16 cellular contexts compared by ENCODE assay signal in the genomic region with DNA sequence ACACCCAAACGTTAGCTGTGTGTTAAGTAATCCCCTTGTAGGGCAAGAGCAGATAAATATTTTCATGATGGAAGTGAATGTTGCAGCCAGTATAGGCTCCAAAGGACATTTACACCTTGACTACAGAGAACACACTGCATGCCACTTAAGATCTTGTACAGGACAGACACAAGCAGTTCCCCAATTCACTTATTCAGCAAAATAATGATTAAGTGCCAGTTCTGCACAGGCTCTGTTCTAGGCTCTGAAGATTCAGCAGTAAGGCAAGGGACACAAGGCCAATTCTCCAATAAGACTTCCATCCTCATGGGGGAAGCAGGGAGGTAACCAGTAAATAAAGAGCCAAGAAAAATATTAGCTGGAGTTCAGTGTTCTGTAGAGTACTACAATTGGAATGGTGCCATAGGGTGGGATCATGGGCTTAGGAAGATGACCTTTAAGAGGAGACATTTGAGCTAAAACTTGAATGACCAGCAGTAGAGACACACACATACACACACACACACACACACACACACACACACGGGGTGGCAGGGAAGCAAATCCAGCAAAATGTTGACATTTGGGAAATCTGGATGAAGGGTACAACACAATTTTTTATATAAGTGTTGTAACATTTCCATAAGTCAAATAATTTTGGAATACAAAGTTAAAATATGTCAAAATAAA.
DNase-seq lines count a peak whose midpoint lies in the region; ATAC-seq and TF ChIP-seq lines count a peak whose summit lies in the region.
"Had no signal": no experiment of that assay in that cellular context is flagged by ENCODE, and none has a peak within 500 bp of the region (broad histone marks: within the 10 kb centered on the region; RNA-seq: fewer than 3 reads in every experiment).

No MANE protein-coding gene starts in this region.

- H3K27ac Mint-ChIP-seq in activated naive CD8-positive, alpha-beta T cell treated with anti-CD3 and anti-CD28 coated beads for 36 hours = no peak overlapping the region
- no peak overlapping the region for H3K27ac Mint-ChIP-seq in effector memory CD8-positive, alpha-beta T cell
- H3K27ac Mint-ChIP-seq: CD4-positive, CD25-positive, alpha-beta regulatory T cell had no signal

- H3K9me3 Mint-ChIP-seq in activated naive CD8-positive, alpha-beta T cell treated with anti-CD3 and anti-CD28 coated beads for 36 hours = no peaks in the 10 kb centered on the region
- no peaks in the 10 kb centered on the region for H3K9me3 Mint-ChIP-seq in effector memory CD8-positive, alpha-beta T cell
- H3K9me3 Mint-ChIP-seq: CD4-positive, CD25-positive, alpha-beta regulatory T cell had no signal

- H3K36me3 Mint-ChIP-seq in activated naive CD8-positive, alpha-beta T cell treated with anti-CD3 and anti-CD28 coated beads for 36 hours = no peaks in the 10 kb centered on the region
- H3K36me3 Mint-ChIP-seq in effector memory CD8-positive, alpha-beta T cell (ENCODE audit: insufficient read depth) = peaks cover 4% of the 10 kb centered on the region
- H3K36me3 Mint-ChIP-seq: CD4-positive, CD25-positive, alpha-beta regulatory T cell had no signal

- H3K4me1 Mint-ChIP-seq in activated naive CD8-positive, alpha-beta T cell treated with anti-CD3 and anti-CD28 coated beads for 36 hours = peaks cover 8% of the 10 kb centered on the region
- peaks cover 18 to 25% of the 10 kb centered on the region in 2 donors for H3K4me1 Mint-ChIP-seq in effector memory CD8-positive, alpha-beta T cell (ENCODE audit: low read depth in 2 of 2)

- 38 to 45% methylated on average over 2 of the region's 2 CpGs for WGBS in heart right ventricle, 2 donors
- WGBS in psoas muscle, 3 donors = 20 to 28% (median 20%) methylated on average over 2 of the region's 2 CpGs

- intact Hi-C loops in heart right ventricle (cut with DNase I) (loop anchor here in 3 of 10 donors (2.0 to 10.0 kb wide), 5 partner anchors 161 to 311 kb away; a partner anchor contains a TSS), psoas muscle (cut with DNase I) (loop anchor here in 1 of 2 donors (5.0 to 10.0 kb wide), 2 partner anchors 201 to 311 kb away; a partner anchor contains a TSS)

- no peaks in the 10 kb centered on the region for H3K9me3 ChIP-seq in heart right ventricle
- no peaks in the 10 kb centered on the region for H3K9me3 ChIP-seq in psoas muscle

- H3K36me3 ChIP-seq in heart right ventricle (no peaks in the 10 kb centered on the region), psoas muscle (ENCODE audit: insufficient read depth in 1 of 2, low read depth in 1 of 2) (no peaks in the 10 kb centered on the region)

- ATAC-seq in heart right ventricle (peak in 7 of 8 donors; percentile 33 to 74 (median 49)), psoas muscle (peak in 2 of 4 donors; percentile 12 to 19)
- no peak for ATAC-seq in effector memory CD8-positive, alpha-beta T cell (replicated peaks)

- H3K27ac ChIP-seq in heart right ventricle (peak overlapping the region in 3 of 10 donors; percentile 2 to 62 (median 52)), psoas muscle (peak overlapping the region; percentile 75)
- H3K27ac ChIP-seq: PC-9 had no signal

- H3K4me1 ChIP-seq in heart right ventricle (peaks cover 5 to 44% (median 35%) of the 10 kb centered on the region in 9 donors), psoas muscle (peaks cover 34% of the 10 kb centered on the region)

- TF ChIP-seq CTCF in cardiac fibroblast (IDR thresholded peaks at IDR 0.05; ENCODE audit: low read depth, low read length) (no peak), heart right ventricle (IDR thresholded peaks at IDR 0.05) (no peak), psoas muscle (IDR thresholded peaks at IDR 0.05) (no peak)

- H3K27me3 ChIP-seq in heart right ventricle (no peaks in the 10 kb centered on the region), psoas muscle (ENCODE audit: insufficient read depth in 3 of 3, low read length in 2 of 3) (no peaks in the 10 kb centered on the region)

- no peak overlapping the region for H3K4me3 ChIP-seq in cardiac fibroblast (replicated peaks in 1 of 2; ENCODE audit: low read depth in 2 of 2, low read length in 2 of 2)
- no peak overlapping the region for H3K4me3 ChIP-seq in heart right ventricle
- H3K4me3 ChIP-seq in psoas muscle = no peak overlapping the region
- H3K4me3 ChIP-seq: PC-9 had no signal

- peak; percentile 26 to 29 for DNase-seq in cardiac fibroblast (ENCODE audit: low read depth in 2 of 2)
- no peak for DNase-seq in heart right ventricle
- DNase-seq in psoas muscle = no peak
- no peak for DNase-seq in GOT3 (lab: John Stamatoyannopoulos, UW)
- no peak for DNase-seq in activated naive CD8-positive, alpha-beta T cell treated with anti-CD3 and anti-CD28 coated beads for 36 hours
- DNase-seq in effector memory CD8-positive, alpha-beta T cell = no peak
- no peak for DNase-seq in HuH-7 (ENCODE audit: low spot score)
- DNase-seq: ACHN, DMS53, KBM-7, NCI-H1048, NCI-H2107, NCI-H345, PC-9 had no signal

- no peak overlapping the region for H3K4me3 Mint-ChIP-seq in activated naive CD8-positive, alpha-beta T cell treated with anti-CD3 and anti-CD28 coated beads for 36 hours
- no peak overlapping the region for H3K4me3 Mint-ChIP-seq in effector memory CD8-positive, alpha-beta T cell
- H3K4me3 Mint-ChIP-seq: CD4-positive, CD25-positive, alpha-beta regulatory T cell had no signal

- H3K27me3 Mint-ChIP-seq in activated naive CD8-positive, alpha-beta T cell treated with anti-CD3 and anti-CD28 coated beads for 36 hours = no peaks in the 10 kb centered on the region
- no peaks in the 10 kb centered on the region for H3K27me3 Mint-ChIP-seq in effector memory CD8-positive, alpha-beta T cell
- H3K27me3 Mint-ChIP-seq: CD4-positive, CD25-positive, alpha-beta regulatory T cell had no signal

TF ChIP-seq in PFSK-1, 5 proteins besides CTCF, POLR2A, EP300 and RAD21:
- TF ChIP-seq FOXP2 (optimal IDR thresholded peaks at IDR 0.05; ENCODE audit: borderline replicate concordance, extremely low read depth, extremely low read length, insufficient read depth) (no peak), TAF1 (IDR thresholded peaks at IDR 0.05; ENCODE audit: borderline replicate concordance, insufficient read depth, low read length) (no peak), SIN3A (IDR thresholded peaks at IDR 0.05; ENCODE audit: borderline replicate concordance, insufficient read depth, low read length) (peak; percentile 45; the same call in 1 of the 2 replicates), POLR2AphosphoS5 (IDR thresholded peaks at IDR 0.05; ENCODE audit: low read depth, low read length) (no peak)

Comparison
In these comparisons a context has a peak if more than half of its experiments do, and no peak if none do; other contexts are left out.
1. DNase-seq: peak in cardiac fibroblast (2 of 2); none in heart right ventricle (0 of 2), psoas muscle (0 of 2), GOT3 (single experiment), activated naive CD8-positive, alpha-beta T cell treated with anti-CD3 and anti-CD28 coated beads for 36 hours (single experiment), effector memory CD8-positive, alpha-beta T cell (0 of 3) and HuH-7 (single experiment).